ENCODE assay signal across 18 cellular contexts in the genomic region with DNA sequence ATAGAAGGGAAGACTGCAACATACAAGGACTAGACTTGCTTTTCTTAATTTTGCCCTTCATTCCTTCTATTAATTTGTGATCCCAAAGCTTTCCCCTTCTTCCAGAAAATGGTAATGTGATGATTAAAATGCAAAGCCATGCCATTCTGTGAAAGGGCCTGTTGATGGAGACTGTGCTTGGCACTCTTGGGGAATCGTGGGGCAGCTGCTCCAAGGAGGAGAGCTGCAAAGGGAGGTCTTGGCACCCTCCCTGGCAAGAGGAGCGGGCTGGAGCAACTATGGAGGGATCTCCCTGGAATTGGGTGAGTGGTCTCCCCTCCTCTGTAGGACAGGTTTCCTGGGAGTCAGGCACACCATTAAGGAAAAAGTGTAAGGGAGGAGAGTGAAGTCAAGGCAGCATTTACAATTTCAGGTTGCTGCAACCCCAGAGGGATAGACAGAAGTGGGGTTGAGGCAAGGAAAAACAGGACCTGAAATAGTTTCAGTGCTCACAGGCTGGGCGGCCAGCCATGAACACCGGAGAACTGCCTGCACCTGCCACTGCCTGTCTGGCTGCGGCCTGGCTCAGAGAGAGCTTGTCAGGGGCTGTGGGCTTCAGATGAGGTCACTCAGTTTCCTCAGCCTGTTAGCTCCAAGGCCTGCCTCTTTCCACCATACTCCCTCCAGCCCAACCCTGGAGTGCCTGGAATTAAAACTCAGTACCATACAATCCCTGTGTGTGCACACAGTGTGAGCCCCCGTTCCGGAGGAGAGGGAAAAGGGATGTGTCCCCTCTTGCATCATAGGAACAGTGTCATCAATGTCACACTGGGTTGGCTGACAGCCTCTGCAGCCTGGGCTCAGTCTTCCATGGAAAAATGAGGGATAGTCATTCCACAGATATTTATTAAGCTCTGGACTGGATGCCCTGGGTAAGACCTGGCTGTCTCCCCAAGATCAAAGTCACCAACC. TPM values are rescaled to one million over a fixed set of nuclear protein-coding genes. Genes with fewer than 3 reads are reported as not detected.
DNase-seq lines count a peak whose midpoint lies in the region; ATAC-seq and TF ChIP-seq lines count a peak whose summit lies in the region.
"Had no signal": no experiment of that assay in that cellular context is flagged by ENCODE, and none has a peak within 500 bp of the region (broad histone marks: within the 10 kb centered on the region; RNA-seq: fewer than 3 reads in every experiment).

No MANE protein-coding gene starts in this region.

- H3K36me3 ChIP-seq in OCI-LY3 (replicated peaks; ENCODE audit: low read depth, low read length): no peaks in the 10 kb centered on the region
- H3K36me3 ChIP-seq: sigmoid colon had no signal

- no peaks in the 10 kb centered on the region for H3K79me2 ChIP-seq in OCI-LY3 (ENCODE audit: low read length)

- H3K27ac ChIP-seq in OCI-LY3 (ENCODE audit: low read length): no peak overlapping the region
- H3K27ac ChIP-seq: 22Rv1, sigmoid colon had no signal

- H3K4me1 ChIP-seq in OCI-LY3 (ENCODE audit: low read length): peaks cover 12% of the 10 kb centered on the region
- H3K4me1 ChIP-seq: sigmoid colon had no signal

- H3K36me3 Mint-ChIP-seq in stimulated activated memory B cell treated with anti-CD40 and anti-IgM and Interleukin-4, amounts not matched to agents 10 μg/mL and 1 μg/mL and 100 μg/mL, for 72 hours: no peaks in the 10 kb centered on the region
- no peaks in the 10 kb centered on the region for H3K36me3 Mint-ChIP-seq in mesothelial cell of epicardium
- H3K36me3 Mint-ChIP-seq: activated naive CD4-positive, alpha-beta T cell treated with anti-CD3 and anti-CD28 coated beads, Interleukin-2, amount 10 ng/mL, durations not matched to agents 7 days and 5 days; CD8-positive, alpha-beta T cell; WTC11 had no signal

- H3K4me1 Mint-ChIP-seq in stimulated activated memory B cell treated with anti-CD40 and anti-IgM and Interleukin-4, amounts not matched to agents 10 μg/mL and 1 μg/mL and 100 μg/mL, for 72 hours: no peaks in the 10 kb centered on the region
- H3K4me1 Mint-ChIP-seq in mesothelial cell of epicardium: no peaks in the 10 kb centered on the region
- H3K4me1 Mint-ChIP-seq: activated naive CD4-positive, alpha-beta T cell treated with anti-CD3 and anti-CD28 coated beads, Interleukin-2, amount 10 ng/mL, durations not matched to agents 7 days and 5 days; WTC11 had no signal

- H4K20me1 ChIP-seq in OCI-LY3 (ENCODE audit: insufficient read depth, low read length): no peaks in the 10 kb centered on the region

- no peaks in the 10 kb centered on the region for H3K9me3 Mint-ChIP-seq in stimulated activated memory B cell treated with anti-CD40 and anti-IgM and Interleukin-4, amounts not matched to agents 10 μg/mL and 1 μg/mL and 100 μg/mL, for 72 hours
- no peaks in the 10 kb centered on the region for H3K9me3 Mint-ChIP-seq in mesothelial cell of epicardium
- H3K9me3 Mint-ChIP-seq: activated naive CD4-positive, alpha-beta T cell treated with anti-CD3 and anti-CD28 coated beads, Interleukin-2, amount 10 ng/mL, durations not matched to agents 7 days and 5 days; CD8-positive, alpha-beta T cell; nephron progenitor cell; WTC11 had no signal

- H3K4me3 ChIP-seq in OCI-LY3 (ENCODE audit: low read length): no peak overlapping the region
- H3K4me3 ChIP-seq: sigmoid colon had no signal

- H2AFZ ChIP-seq in OCI-LY3 (ENCODE audit: low read depth, low read length): no peak overlapping the region

- H3K9me3 ChIP-seq in OCI-LY3 (ENCODE audit: insufficient read depth, low read length): no peaks in the 10 kb centered on the region
- H3K9me3 ChIP-seq: sigmoid colon had no signal

- DNase-seq in DMS 273 (lab: John Stamatoyannopoulos, UW; ENCODE audit: unreplicated experiment) (peak; percentile 14), DMS 273 treated with DMSO at 0.1 percent for 48 hours (lab: John Stamatoyannopoulos, UW) (no peak), globus pallidus (ENCODE audit: low spot score) (peak; percentile 40), KBM-7 (no peak), mesothelial cell of epicardium (ENCODE audit: low spot score in 2 of 2, unreplicated experiment in 2 of 2) (no peak)
- DNase-seq: activated naive CD4-positive, alpha-beta T cell treated with anti-CD3 and anti-CD28 coated beads, Interleukin-2, amount 10 ng/mL, durations not matched to agents 7 days and 5 days; CD8-positive, alpha-beta T cell; left cardiac atrium; NCI-H1436; nephron progenitor cell; sigmoid colon had no signal

- H3K4me2 ChIP-seq in OCI-LY3 (ENCODE audit: low read length): peak overlapping the region; percentile 41

- no peak overlapping the region for H3K4me3 Mint-ChIP-seq in stimulated activated memory B cell treated with anti-CD40 and anti-IgM and Interleukin-4, amounts not matched to agents 10 μg/mL and 1 μg/mL and 100 μg/mL, for 72 hours
- H3K4me3 Mint-ChIP-seq in mesothelial cell of epicardium: no peak overlapping the region
- H3K4me3 Mint-ChIP-seq: activated naive CD4-positive, alpha-beta T cell treated with anti-CD3 and anti-CD28 coated beads, Interleukin-2, amount 10 ng/mL, durations not matched to agents 7 days and 5 days; CD8-positive, alpha-beta T cell; nephron progenitor cell; WTC11 had no signal

- peak; percentile 66 for ATAC-seq in stimulated activated memory B cell treated with anti-CD40 and anti-IgM and Interleukin-4, amounts not matched to agents 10 μg/mL and 1 μg/mL and 100 μg/mL, for 72 hours
- no peak for ATAC-seq in GM21737 (IDR thresholded peaks at IDR 0.05; ENCODE audit: unreplicated experiment)
- ATAC-seq: CD8-positive, alpha-beta T cell; SK-N-SH treated with all-trans-retinoic acid at 6 μM for 48 hours; WTC11 had no signal

- peaks cover 10% of the 10 kb centered on the region for H3K27me3 ChIP-seq in OCI-LY3 (ENCODE audit: low read depth, low read length)
- H3K27me3 ChIP-seq: sigmoid colon had no signal

- TF ChIP-seq CTCF in OCI-LY3 (IDR thresholded peaks at IDR 0.05; ENCODE audit: low read depth, low read length) (no peak), mesothelial cell of epicardium (IDR thresholded peaks at IDR 0.05; ENCODE audit: unreplicated experiment) (no peak)

- peaks cover 25% of the 10 kb centered on the region for H3K27me3 Mint-ChIP-seq in stimulated activated memory B cell treated with anti-CD40 and anti-IgM and Interleukin-4, amounts not matched to agents 10 μg/mL and 1 μg/mL and 100 μg/mL, for 72 hours
- peaks cover 3% of the 10 kb centered on the region for H3K27me3 Mint-ChIP-seq in mesothelial cell of epicardium (ENCODE audit: low read depth)

- no peak overlapping the region for H3K9ac ChIP-seq in OCI-LY3 (ENCODE audit: low read length)

- in situ Hi-C loops in KBM-7 (cut with MboI; ENCODE audit: low pct_unique_long_range_greater_than_20kb, low sequenced_read_pairs): no loop called here

- H3K27ac Mint-ChIP-seq in stimulated activated memory B cell treated with anti-CD40 and anti-IgM and Interleukin-4, amounts not matched to agents 10 μg/mL and 1 μg/mL and 100 μg/mL, for 72 hours: no peak overlapping the region
- H3K27ac Mint-ChIP-seq in mesothelial cell of epicardium: no peak overlapping the region
- H3K27ac Mint-ChIP-seq: activated naive CD4-positive, alpha-beta T cell treated with anti-CD3 and anti-CD28 coated beads, Interleukin-2, amount 10 ng/mL, durations not matched to agents 7 days and 5 days; CD8-positive, alpha-beta T cell; nephron progenitor cell; WTC11 had no signal

RNA-seq across cellular contexts. Expression of a gene that starts 16.4 kb away (rescaled TPM):
- 0.05 TPM in 1 of 3 replicates, not detected in the others for total RNA-seq in mesothelial cell of epicardium
- total RNA-seq: CD8-positive, alpha-beta T cell; glomerular endothelial cell; left cardiac atrium; sigmoid colon had no signal

RNA-seq across cellular contexts. Expression of a gene that starts 31.1 kb away (rescaled TPM):
- total RNA-seq in mesothelial cell of epicardium: not detected in 3 replicates
- total RNA-seq: glomerular endothelial cell, left cardiac atrium, sigmoid colon had no signal

RNA-seq across cellular contexts. Expression of a gene that starts 58.4 kb away (rescaled TPM):
- total RNA-seq in mesothelial cell of epicardium: 133 to 140 TPM (median 136 TPM) in 3 replicates

Comparison
In these comparisons a context has a peak if more than half of its experiments do, and no peak if none do; other contexts are left out.
1. DNase-seq: peak in DMS 273 (single experiment) and globus pallidus (single experiment); none in DMS 273 treated with DMSO at 0.1 percent for 48 hours (single experiment), KBM-7 (single experiment) and mesothelial cell of epicardium (0 of 2).